ENCODE assay signal across 8 cellular contexts in the genomic region with DNA sequence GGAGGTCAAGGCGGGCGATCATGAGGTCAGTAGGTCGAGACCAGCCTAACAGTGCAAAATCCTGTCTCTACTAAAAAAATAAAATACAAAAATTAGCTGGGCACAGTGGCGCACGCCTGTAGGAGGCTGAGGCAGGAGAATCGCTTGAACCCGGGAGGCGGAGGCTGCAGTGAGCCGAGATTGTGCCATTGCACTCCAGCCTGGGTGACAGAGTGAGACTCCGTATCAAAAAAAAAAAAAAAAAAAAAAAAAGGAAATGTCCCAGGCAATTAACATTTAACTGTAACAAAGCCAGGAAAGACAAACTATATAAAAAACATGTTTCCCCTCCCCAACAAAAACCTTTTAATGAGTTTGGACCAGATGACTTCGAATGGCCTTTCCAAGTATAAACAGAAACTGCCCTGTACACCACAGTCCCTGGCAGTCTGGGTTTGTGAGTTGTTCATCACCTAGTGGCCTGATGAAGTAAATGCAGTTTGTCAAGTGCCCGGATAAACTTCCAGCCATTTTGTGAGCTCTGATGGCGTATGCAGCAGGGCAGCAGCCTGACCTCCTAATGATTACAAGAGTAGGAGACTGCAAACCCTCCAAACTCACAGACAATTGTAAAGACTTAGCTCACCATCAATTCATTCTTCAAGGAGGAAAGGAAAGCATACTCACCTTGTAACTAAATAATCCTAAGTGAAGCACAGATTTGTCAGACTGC. TPM values are rescaled to one million over a fixed set of nuclear protein-coding genes. Genes with fewer than 3 reads are reported as not detected.
A peak's percentile ranks its signal among the peaks of the same experiment; 100 is the strongest.
DNase-seq lines count a peak whose midpoint lies in the region; ATAC-seq and TF ChIP-seq lines count a peak whose summit lies in the region.

No MANE protein-coding gene starts in this region.

- DNase-seq in NCI-H1417 (lab: John Stamatoyannopoulos, UW), result peak; percentile 71 to 89 (median 81)
- peak; percentile 70 for DNase-seq in SKM-1 (lab: John Stamatoyannopoulos, UW; ENCODE audit: unreplicated experiment)
- DNase-seq in anterior cingulate cortex (lab: John Stamatoyannopoulos, UW), result peak in 53 of 58 donors; percentile 18 to 90 (median 60)
- DNase-seq in cardiac septum (ENCODE audit: low spot score), result peak; percentile 80
- DNase-seq in posterior cingulate gyrus, result peak in 8 of 10 donors; percentile 33 to 92 (median 66)
- DNase-seq in OCI-M2 (lab: John Stamatoyannopoulos, UW; ENCODE audit: unreplicated experiment), result no peak

- peak; percentile 80 for TF ChIP-seq CTCF in GM12874 (IDR thresholded peaks at IDR 0.05; ENCODE audit: insufficient read depth, low read depth, low read length)

- intact Hi-C loops in cardiac septum (cut with DNase I), result loop anchor here (2.0 kb wide), 1 partner anchor 156 kb away; a partner anchor contains a TSS
- intact Hi-C loops in posterior cingulate gyrus (cut with DNase I), result loop anchor here (1.0 to 5.0 kb wide), 2 partner anchors 38 to 156 kb away; no protein-coding TSS in a partner anchor

- peak; percentile 78 for ATAC-seq in HG02759 (IDR thresholded peaks at IDR 0.05; ENCODE audit: unreplicated experiment)

RNA-seq across cellular contexts. Expression of a gene that starts 16.6 kb away (rescaled TPM):
- total RNA-seq in cardiac septum, result 223 TPM
